10 cellular contexts compared by ENCODE assay signal in the genomic region with DNA sequence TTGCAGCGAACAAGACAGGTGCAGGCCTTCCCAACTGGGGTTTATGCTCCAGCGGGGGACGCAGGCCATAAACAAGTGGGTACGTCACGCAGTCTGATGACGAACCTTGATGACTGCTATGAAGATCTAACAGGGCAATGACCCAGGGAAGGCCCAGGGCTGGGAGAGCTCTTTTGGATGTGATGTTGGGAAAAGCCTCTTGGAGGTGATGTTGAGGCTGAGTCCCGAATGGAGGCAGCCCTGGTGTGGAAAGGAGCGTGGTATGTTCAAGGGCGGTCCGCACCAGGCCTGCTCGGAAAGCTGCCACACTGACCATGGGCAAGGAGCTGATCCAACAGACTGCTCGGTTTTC. TPM values are rescaled to one million over a fixed set of nuclear protein-coding genes. Genes with fewer than 3 reads are reported as not detected.
DNase-seq lines count a peak whose midpoint lies in the region.
"Had no signal": no experiment of that assay in that cellular context is flagged by ENCODE, and none has a peak within 500 bp of the region (broad histone marks: within the 10 kb centered on the region; RNA-seq: fewer than 3 reads in every experiment).

No MANE protein-coding gene starts in this region.

- peak overlapping the region; percentile 58 for H2BK15ac ChIP-seq in mesenchymal stem cell (ENCODE audit: low read depth, poor library complexity, severe bottlenecking)

- POLR2A ChIA-PET in activated CD4-positive, alpha-beta T cell treated with anti-CD3 and anti-CD28 coated beads, Interleukin-2, amount 10 ng/mL, durations not matched to agents 7 days and 5 days (lab: Charles Lee), result interaction anchor here (1.5 kb wide), 1 partner anchor 19 kb away, joined by 6 read pairs; no protein-coding TSS in a partner anchor

- peaks cover 26 to 44% of the 10 kb centered on the region in 2 experiments for H3K36me3 ChIP-seq in mesenchymal stem cell (ENCODE audit: control insufficient read depth in 1 of 2, insufficient read depth in 2 of 2, low read depth in 1 of 2, low read length in 2 of 2)

- H3K4me3 ChIP-seq in mesenchymal stem cell (ENCODE audit: insufficient read depth in 1 of 2, low read depth in 1 of 2, low read length in 2 of 2), result no peak overlapping the region

- peak overlapping the region; percentile 35 for H3K4me3 Mint-ChIP-seq in activated CD4-positive, alpha-beta T cell treated with anti-CD3 and anti-CD28 coated beads, Interleukin-2, amount 10 ng/mL, durations not matched to agents 7 days and 5 days
- no peak overlapping the region for H3K4me3 Mint-ChIP-seq in activated naive CD8-positive, alpha-beta T cell treated with anti-CD3 and anti-CD28 coated beads for 36 hours

- CTCF ChIA-PET in activated CD4-positive, alpha-beta T cell treated with anti-CD3 and anti-CD28 coated beads, Interleukin-2, amount 10 ng/mL, durations not matched to agents 7 days and 5 days (lab: Charles Lee), result interaction anchor here (1.1 to 2.2 kb wide), 5 partner anchors 16 to 274 kb away, joined by 3 to 9 read pairs (median 4); no protein-coding TSS in a partner anchor

- peaks cover 69% of the 10 kb centered on the region for H3K4me1 Mint-ChIP-seq in activated CD4-positive, alpha-beta T cell treated with anti-CD3 and anti-CD28 coated beads, Interleukin-2, amount 10 ng/mL, durations not matched to agents 7 days and 5 days
- peaks cover 23% of the 10 kb centered on the region for H3K4me1 Mint-ChIP-seq in activated naive CD8-positive, alpha-beta T cell treated with anti-CD3 and anti-CD28 coated beads for 36 hours

- no peak for DNase-seq in activated CD4-positive, alpha-beta T cell treated with anti-CD3 and anti-CD28 coated beads, Interleukin-2, amount 10 ng/mL, durations not matched to agents 7 days and 5 days
- DNase-seq in activated CD4-positive, alpha-beta T cell treated with anti-CD3 and anti-CD28 coated beads, Interleukin-2, amount 50 U/mL, for 48 hours, result no peak
- no peak for DNase-seq in activated naive CD8-positive, alpha-beta T cell treated with anti-CD3 and anti-CD28 coated beads for 36 hours
- DNase-seq in mesenchymal stem cell (no peak), NCI-H1105 treated with DMSO at 0.1 percent for 48 hours (lab: John Stamatoyannopoulos, UW) (no peak), GDM1 (lab: John Stamatoyannopoulos, UW) (no peak)
- no peak for DNase-seq in stimulated activated naive CD4-positive, alpha-beta T cell (lab: John Stamatoyannopoulos, UW)
- DNase-seq: SIG-M5 had no signal

- peak overlapping the region; percentile 12 for H2BK120ac ChIP-seq in mesenchymal stem cell (ENCODE audit: low read depth, low read length)

- H3K79me1 ChIP-seq in mesenchymal stem cell (replicated peaks; ENCODE audit: low read length, poor library complexity, severe bottlenecking), result peaks cover 30% of the 10 kb centered on the region

- peak overlapping the region; percentile 44 for H4K91ac ChIP-seq in mesenchymal stem cell (ENCODE audit: low read length)

- peaks cover 35% of the 10 kb centered on the region for H3K4me1 ChIP-seq in mesenchymal stem cell (ENCODE audit: control insufficient read depth, insufficient read depth, low read depth, low read length)

- no peak overlapping the region for H2AK5ac ChIP-seq in mesenchymal stem cell (ENCODE audit: low read length, severe bottlenecking)

- H3K36me3 Mint-ChIP-seq in activated CD4-positive, alpha-beta T cell treated with anti-CD3 and anti-CD28 coated beads, Interleukin-2, amount 10 ng/mL, durations not matched to agents 7 days and 5 days (ENCODE audit: low read depth), result peaks cover 36% of the 10 kb centered on the region
- H3K36me3 Mint-ChIP-seq in activated naive CD8-positive, alpha-beta T cell treated with anti-CD3 and anti-CD28 coated beads for 36 hours, result peaks cover 26% of the 10 kb centered on the region

- no peaks in the 10 kb centered on the region for H3K9me3 ChIP-seq in mesenchymal stem cell (ENCODE audit: control insufficient read depth, low read length)

- H3K14ac ChIP-seq in mesenchymal stem cell (ENCODE audit: low read length in 2 of 2), result no peak overlapping the region

- H2AFZ ChIP-seq in mesenchymal stem cell (ENCODE audit: low read depth, low read length), result no peak overlapping the region

- no peak overlapping the region for H3K4me2 ChIP-seq in mesenchymal stem cell (ENCODE audit: low read length, poor library complexity, severe bottlenecking)

- H3K9ac ChIP-seq in mesenchymal stem cell (ENCODE audit: low read length), result no peak overlapping the region

- peak overlapping the region in 1 of 2 experiments; percentile 68 for H3K23ac ChIP-seq in mesenchymal stem cell (ENCODE audit: low read length in 2 of 2)

- H3K18ac ChIP-seq in mesenchymal stem cell (ENCODE audit: low read depth in 1 of 2, low read length in 2 of 2), result peak overlapping the region; percentile 23 to 97

- H3K27ac ChIP-seq in mesenchymal stem cell (ENCODE audit: low read length, poor library complexity, severe bottlenecking) (no peak overlapping the region), temporal lobe (ENCODE audit: low read depth, low read length) (peak overlapping the region; percentile 44)

- H4K8ac ChIP-seq in mesenchymal stem cell (ENCODE audit: low read length), result no peak overlapping the region

- no peaks in the 10 kb centered on the region for H3K27me3 ChIP-seq in mesenchymal stem cell (ENCODE audit: control insufficient read depth in 1 of 2, insufficient read depth in 1 of 2, low read length in 2 of 2)

- peak overlapping the region; percentile 7 to 90 for H2BK12ac ChIP-seq in mesenchymal stem cell (ENCODE audit: low read length in 2 of 2)

- no peaks in the 10 kb centered on the region for H3K27me3 Mint-ChIP-seq in activated CD4-positive, alpha-beta T cell treated with anti-CD3 and anti-CD28 coated beads, Interleukin-2, amount 10 ng/mL, durations not matched to agents 7 days and 5 days
- H3K27me3 Mint-ChIP-seq in activated naive CD8-positive, alpha-beta T cell treated with anti-CD3 and anti-CD28 coated beads for 36 hours, result peaks cover 24% of the 10 kb centered on the region

- no peak overlapping the region for H2BK5ac ChIP-seq in mesenchymal stem cell (ENCODE audit: low read depth, low read length, poor library complexity, severe bottlenecking)

- no peaks in the 10 kb centered on the region for H3K9me3 Mint-ChIP-seq in activated CD4-positive, alpha-beta T cell treated with anti-CD3 and anti-CD28 coated beads, Interleukin-2, amount 10 ng/mL, durations not matched to agents 7 days and 5 days
- H3K9me3 Mint-ChIP-seq in activated naive CD8-positive, alpha-beta T cell treated with anti-CD3 and anti-CD28 coated beads for 36 hours, result no peaks in the 10 kb centered on the region
- H3K9me3 Mint-ChIP-seq: IgD-negative memory B cell had no signal

- peak overlapping the region; percentile 97 for H3K27ac Mint-ChIP-seq in activated CD4-positive, alpha-beta T cell treated with anti-CD3 and anti-CD28 coated beads, Interleukin-2, amount 10 ng/mL, durations not matched to agents 7 days and 5 days
- peak overlapping the region; percentile 87 for H3K27ac Mint-ChIP-seq in activated naive CD8-positive, alpha-beta T cell treated with anti-CD3 and anti-CD28 coated beads for 36 hours

- 96% methylated on average over 12 of the region's 12 CpGs for WGBS in mesenchymal stem cell

- H3K4ac ChIP-seq in mesenchymal stem cell (ENCODE audit: low read depth in 1 of 2, low read length in 2 of 2), result peak overlapping the region; percentile 62 to 79

RNA-seq across cellular contexts. Expression of a gene that starts 5.8 kb away (rescaled TPM):
- 100 to 1,000 TPM; 128 to 135 TPM for total RNA-seq in activated CD4-positive, alpha-beta T cell treated with anti-CD3 and anti-CD28 coated beads, Interleukin-2, amount 10 ng/mL, durations not matched to agents 7 days and 5 days
- total RNA-seq in activated naive CD8-positive, alpha-beta T cell treated with anti-CD3 and anti-CD28 coated beads for 36 hours, result 10 to 100 TPM; 65.4 to 65.6 TPM
- 1,185 TPM for polyA plus RNA-seq in mesenchymal stem cell (2013, experiment 1 of 2)
- 1,187 TPM for polyA plus RNA-seq in mesenchymal stem cell (2013, experiment 2 of 2)
- 93.2 TPM for total RNA-seq in temporal lobe

RNA-seq across cellular contexts. Expression of a gene that starts 17.1 kb away (rescaled TPM):
- total RNA-seq in activated CD4-positive, alpha-beta T cell treated with anti-CD3 and anti-CD28 coated beads, Interleukin-2, amount 10 ng/mL, durations not matched to agents 7 days and 5 days, result 10 to 100 TPM; 25.7 to 27.1 TPM
- total RNA-seq in activated naive CD8-positive, alpha-beta T cell treated with anti-CD3 and anti-CD28 coated beads for 36 hours, result 10 to 100 TPM; 18.1 to 18.2 TPM
- polyA plus RNA-seq in mesenchymal stem cell (2013, experiment 1 of 2), result 262 TPM
- polyA plus RNA-seq in mesenchymal stem cell (2013, experiment 2 of 2), result 260 TPM
- total RNA-seq in temporal lobe, result 50.4 TPM

RNA-seq across cellular contexts. Expression of a gene that starts 41.2 kb away (rescaled TPM):
- total RNA-seq in activated CD4-positive, alpha-beta T cell treated with anti-CD3 and anti-CD28 coated beads, Interleukin-2, amount 10 ng/mL, durations not matched to agents 7 days and 5 days, result 100 to 1,000 TPM in 1 of 2 experiments, 10 to 100 TPM in 1; 98.6 to 118 TPM
- 100 to 1,000 TPM; 135 to 140 TPM for total RNA-seq in activated naive CD8-positive, alpha-beta T cell treated with anti-CD3 and anti-CD28 coated beads for 36 hours
- polyA plus RNA-seq in mesenchymal stem cell (2013, experiment 1 of 2), result 10.6 TPM
- 10.7 TPM for polyA plus RNA-seq in mesenchymal stem cell (2013, experiment 2 of 2)
- total RNA-seq in temporal lobe, result 10.6 TPM

RNA-seq across cellular contexts. Expression of a gene that starts 41.5 kb away (rescaled TPM):
- total RNA-seq in activated CD4-positive, alpha-beta T cell treated with anti-CD3 and anti-CD28 coated beads, Interleukin-2, amount 10 ng/mL, durations not matched to agents 7 days and 5 days, result 100 to 1,000 TPM; 154 to 160 TPM
- 100 to 1,000 TPM; 143 TPM for total RNA-seq in activated naive CD8-positive, alpha-beta T cell treated with anti-CD3 and anti-CD28 coated beads for 36 hours
- 175 TPM for polyA plus RNA-seq in mesenchymal stem cell (2013, experiment 1 of 2)
- 180 TPM for polyA plus RNA-seq in mesenchymal stem cell (2013, experiment 2 of 2)
- total RNA-seq in temporal lobe, result 17.2 TPM

RNA-seq across cellular contexts. Expression of a gene that starts 57.4 kb away (rescaled TPM):
- total RNA-seq in activated CD4-positive, alpha-beta T cell treated with anti-CD3 and anti-CD28 coated beads, Interleukin-2, amount 10 ng/mL, durations not matched to agents 7 days and 5 days, result 1 to 10 TPM; 2.9 to 3.7 TPM
- 1 to 10 TPM; 5.7 to 6.4 TPM for total RNA-seq in activated naive CD8-positive, alpha-beta T cell treated with anti-CD3 and anti-CD28 coated beads for 36 hours
- polyA plus RNA-seq in mesenchymal stem cell (2013, experiment 1 of 2), result 65.4 TPM
- 66.5 TPM for polyA plus RNA-seq in mesenchymal stem cell (2013, experiment 2 of 2)
- 40.6 TPM for total RNA-seq in temporal lobe
